ENCODE assay signal across 8 cellular contexts in the genomic region with DNA sequence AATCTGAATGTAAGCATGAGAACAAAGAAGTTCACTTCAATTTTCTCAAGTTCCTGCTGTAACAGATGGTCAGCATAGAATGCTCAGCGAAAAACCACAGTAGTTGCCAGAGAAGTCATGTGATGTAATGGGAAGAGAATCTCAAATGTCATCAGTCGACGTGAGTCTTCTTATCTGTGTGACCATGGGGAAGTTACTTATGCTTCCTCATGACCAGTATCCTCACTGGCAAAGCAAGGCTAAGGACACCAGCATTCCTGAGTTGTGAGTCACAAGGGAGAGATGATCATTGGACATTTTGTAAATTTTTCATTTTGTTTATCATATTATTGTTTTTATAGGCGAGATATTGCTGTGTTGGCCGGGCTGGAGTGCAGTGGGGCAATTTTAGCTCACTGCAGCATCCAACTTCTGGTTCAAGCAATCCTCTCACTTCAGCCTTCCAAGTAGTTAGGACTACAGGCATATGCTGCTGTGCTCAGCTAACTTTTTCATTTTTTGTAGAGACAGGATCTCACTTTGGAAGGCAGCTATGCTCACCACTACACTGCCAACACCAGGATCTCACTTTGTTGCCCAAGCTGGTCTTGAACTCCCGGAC. TPM values are rescaled to one million over a fixed set of nuclear protein-coding genes. Genes with fewer than 3 reads are reported as not detected.
DNase-seq lines count a peak whose midpoint lies in the region; ATAC-seq and TF ChIP-seq lines count a peak whose summit lies in the region.

No MANE protein-coding gene starts in this region.

- H3K9ac ChIP-seq in mesenchymal stem cell (ENCODE audit: low read length) = peak overlapping the region; percentile 50

- peak overlapping the region; percentile 84 for H2BK120ac ChIP-seq in mesenchymal stem cell (ENCODE audit: low read depth, low read length)

- H2AK5ac ChIP-seq in mesenchymal stem cell (ENCODE audit: low read length, severe bottlenecking) = no peak overlapping the region

- peaks cover 8% of the 10 kb centered on the region for H3K4me1 ChIP-seq in mesenchymal stem cell (ENCODE audit: control insufficient read depth, insufficient read depth, low read depth, low read length)

- POLR2A ChIA-PET in BJ (lab: Charles Lee) = no interaction called here
- POLR2A ChIA-PET in activated CD4-positive, alpha-beta T cell treated with anti-CD3 and anti-CD28 coated beads for 36 hours (lab: Charles Lee) = no interaction called here

- H3K9me3 Mint-ChIP-seq in activated CD4-positive, alpha-beta T cell treated with anti-CD3 and anti-CD28 coated beads for 36 hours (ENCODE audit: low read depth) = no peaks in the 10 kb centered on the region

- DNase-seq in BJ (ENCODE audit: low read depth) (peak; percentile 96), H4 (ENCODE audit: low spot score) (peak; percentile 81), NCI-H524 (lab: John Stamatoyannopoulos, UW) (peak; percentile 47 to 78), dedifferentiated amniotic fluid mesenchymal stem cell (ENCODE audit: extremely low spot score) (peak; percentile 94), mesenchymal stem cell (peak; percentile 98)
- no peak for DNase-seq in activated CD4-positive, alpha-beta T cell treated with anti-CD3 and anti-CD28 coated beads for 36 hours
- DNase-seq in stimulated activated CD4-positive, alpha-beta T cell treated with anti-CD3 and anti-CD28 coated beads, Interleukin-15, amount 100 ng/mL, for 24 hours = no peak

- no peaks in the 10 kb centered on the region for H3K36me3 ChIP-seq in BJ (ENCODE audit: control insufficient read depth, insufficient read depth, low read length)
- H3K36me3 ChIP-seq in mesenchymal stem cell (ENCODE audit: control insufficient read depth in 1 of 2, insufficient read depth in 2 of 2, low read depth in 1 of 2, low read length in 2 of 2) = no peaks in the 10 kb centered on the region

- H3K27ac ChIP-seq in mesenchymal stem cell (ENCODE audit: low read length, poor library complexity, severe bottlenecking) = peak overlapping the region; percentile 72

- no peaks in the 10 kb centered on the region for H3K27me3 ChIP-seq in BJ (ENCODE audit: control insufficient read depth, insufficient read depth, low read length)
- no peaks in the 10 kb centered on the region for H3K27me3 ChIP-seq in mesenchymal stem cell (ENCODE audit: control insufficient read depth in 1 of 2, insufficient read depth in 1 of 2, low read length in 2 of 2)

- intact Hi-C loops in activated CD4-positive, alpha-beta T cell treated with anti-CD3 and anti-CD28 coated beads for 36 hours (cut with DNase I, micrococcal nuclease) = no loop called here

- peaks cover 1% of the 10 kb centered on the region for H3K36me3 Mint-ChIP-seq in activated CD4-positive, alpha-beta T cell treated with anti-CD3 and anti-CD28 coated beads for 36 hours (ENCODE audit: low read depth)

- WGBS in mesenchymal stem cell = 0% methylated on average over 5 of the region's 6 CpGs

- no peak overlapping the region for H2BK5ac ChIP-seq in mesenchymal stem cell (ENCODE audit: low read depth, low read length, poor library complexity, severe bottlenecking)

- peaks cover 3% of the 10 kb centered on the region for H3K9me3 ChIP-seq in mesenchymal stem cell (ENCODE audit: control insufficient read depth, low read length)

- CTCF ChIA-PET in BJ (lab: Yijun Ruan, JAX) = interaction anchor here (0.7 to 1.8 kb wide), 2 partner anchors 43 to 119 kb away, joined by 3 to 6 read pairs; no protein-coding TSS in a partner anchor
- CTCF ChIA-PET in activated CD4-positive, alpha-beta T cell treated with anti-CD3 and anti-CD28 coated beads for 36 hours (lab: Charles Lee) = interaction anchor here (0.6 kb wide), 1 partner anchor 439 kb away, joined by 3 read pairs; no protein-coding TSS in a partner anchor

- peaks cover 2% of the 10 kb centered on the region for H3K4me1 Mint-ChIP-seq in activated CD4-positive, alpha-beta T cell treated with anti-CD3 and anti-CD28 coated beads for 36 hours

- H3K79me1 ChIP-seq in mesenchymal stem cell (replicated peaks; ENCODE audit: low read length, poor library complexity, severe bottlenecking) = no peaks in the 10 kb centered on the region

- H2AFZ ChIP-seq in mesenchymal stem cell (ENCODE audit: low read depth, low read length) = no peak overlapping the region

- peak overlapping the region in 1 of 2 experiments; percentile 53 for H3K23ac ChIP-seq in mesenchymal stem cell (ENCODE audit: low read length in 2 of 2)

- peak overlapping the region; percentile 71 to 95 for H3K18ac ChIP-seq in mesenchymal stem cell (ENCODE audit: low read depth in 1 of 2, low read length in 2 of 2)

- H3K14ac ChIP-seq in mesenchymal stem cell (ENCODE audit: low read length in 2 of 2) = no peak overlapping the region

- H3K4me3 Mint-ChIP-seq in activated CD4-positive, alpha-beta T cell treated with anti-CD3 and anti-CD28 coated beads for 36 hours = no peak overlapping the region

- H3K4me2 ChIP-seq in mesenchymal stem cell (ENCODE audit: low read length, poor library complexity, severe bottlenecking) = no peak overlapping the region

- H4K8ac ChIP-seq in mesenchymal stem cell (ENCODE audit: low read length) = peak overlapping the region; percentile 68

- no peak overlapping the region for H2BK15ac ChIP-seq in mesenchymal stem cell (ENCODE audit: low read depth, poor library complexity, severe bottlenecking)

- H3K27me3 Mint-ChIP-seq in activated CD4-positive, alpha-beta T cell treated with anti-CD3 and anti-CD28 coated beads for 36 hours = no peaks in the 10 kb centered on the region

- no peak for TF ChIP-seq CTCF in BJ (IDR thresholded peaks at IDR 0.05; ENCODE audit: insufficient read depth, low read depth, low read length)

- peak overlapping the region in 1 of 2 experiments; percentile 98 for H2BK12ac ChIP-seq in mesenchymal stem cell (ENCODE audit: low read length in 2 of 2)

- peak overlapping the region; percentile 66 to 71 for H3K4ac ChIP-seq in mesenchymal stem cell (ENCODE audit: low read depth in 1 of 2, low read length in 2 of 2)

- H3K4me3 ChIP-seq in BJ (ENCODE audit: low read depth, low read length) = no peak overlapping the region
- H3K4me3 ChIP-seq in mesenchymal stem cell (ENCODE audit: insufficient read depth in 1 of 2, low read depth in 1 of 2, low read length in 2 of 2) = no peak overlapping the region

- peak overlapping the region; percentile 96 for H4K91ac ChIP-seq in mesenchymal stem cell (ENCODE audit: low read length)

- no peak overlapping the region for H3K27ac Mint-ChIP-seq in activated CD4-positive, alpha-beta T cell treated with anti-CD3 and anti-CD28 coated beads for 36 hours

- ATAC-seq in activated CD4-positive, alpha-beta T cell treated with anti-CD3 and anti-CD28 coated beads for 36 hours = no peak
- no peak for ATAC-seq in HG03457 (IDR thresholded peaks at IDR 0.05; ENCODE audit: unreplicated experiment)

RNA-seq across cellular contexts. Expression of a gene that starts 21.9 kb away (rescaled TPM):
- 179 and 189 TPM in 2 replicates for polyA plus RNA-seq in BJ (2011; rRNA removed)
- polyA minus RNA-seq in BJ (2011; rRNA and poly(A)+ RNA removed) = 143 and 229 TPM in 2 replicates
- 47.5 and 61.3 TPM in 2 replicates for total RNA-seq in H4 (2014; rRNA removed; shearing (Covaris generic))
- 54.2 TPM for polyA plus RNA-seq in mesenchymal stem cell (2013, experiment 1 of 2)
- polyA plus RNA-seq in mesenchymal stem cell (2013, experiment 2 of 2) = 54.0 TPM
- total RNA-seq in activated CD4-positive, alpha-beta T cell treated with anti-CD3 and anti-CD28 coated beads for 36 hours = 10 to 100 TPM; 13.1 to 13.5 TPM

Comparison
In these comparisons a context has a peak if more than half of its experiments do, and no peak if none do; other contexts are left out.
1. DNase-seq: peak in BJ (single experiment), H4 (single experiment), NCI-H524 (2 of 2), dedifferentiated amniotic fluid mesenchymal stem cell (single experiment) and mesenchymal stem cell (single experiment); none in activated CD4-positive, alpha-beta T cell treated with anti-CD3 and anti-CD28 coated beads for 36 hours (single experiment) and stimulated activated CD4-positive, alpha-beta T cell treated with anti-CD3 and anti-CD28 coated beads, Interleukin-15, amount 100 ng/mL, for 24 hours (single experiment).